In genomic region chr6:14717307-14717706, GRCh38 we compare ENCODE assay signal across 1 cellular context.
TF ChIP-seq lines count a peak whose summit lies in the region.

No MANE protein-coding gene starts in this region.

TF ChIP-seq in GM12878, 131 proteins besides CTCF, POLR2A, EP300 and RAD21 (continued from another document):
- TF ChIP-seq HSF1 (IDR thresholded peaks at IDR 0.05; ENCODE audit: low read depth, low read length) (no peak), ESRRA (IDR thresholded peaks at IDR 0.05; ENCODE audit: low read length) (no peak), SRF (IDR thresholded peaks at IDR 0.05; ENCODE audit: low read depth in 2 of 2, low read length in 2 of 2) (no peak), BHLHE40 (IDR thresholded peaks at IDR 0.05; ENCODE audit: borderline replicate concordance in 1 of 2, low read depth in 2 of 2, low read length in 1 of 2) (no peak), CEBPZ (IDR thresholded peaks at IDR 0.05; ENCODE audit: low read depth, low read length) (no peak), NR2F1 (conservative IDR thresholded peaks at IDR 0.05) (no peak)
